ENCODE assay signal across 21 cellular contexts in genomic region chr3:38267689-38268477, GRCh38. TPM values are rescaled to one million over a fixed set of nuclear protein-coding genes. Genes with fewer than 3 reads are reported as not detected.
DNase-seq lines count a peak whose midpoint lies in the region; ATAC-seq, FAIRE-seq and TF ChIP-seq lines count a peak whose summit lies in the region.
"Had no signal": no experiment of that assay in that cellular context is flagged by ENCODE, and none has a peak within 500 bp of the region (broad histone marks: within the 10 kb centered on the region; RNA-seq: fewer than 3 reads in every experiment).

No MANE protein-coding gene starts in this region.

- peaks cover under 1% of the 10 kb centered on the region; the same call in 1 of the 2 replicates for H3K27me3 Mint-ChIP-seq in H9 (ENCODE audit: low read depth)
- H3K27me3 Mint-ChIP-seq in WTC11 (ENCODE audit: low read depth), result no peaks in the 10 kb centered on the region
- no peaks in the 10 kb centered on the region for H3K27me3 Mint-ChIP-seq in nephron (ENCODE audit: low read depth)
- H3K27me3 Mint-ChIP-seq: activated CD8-positive, alpha-beta T cell treated with anti-CD3 and anti-CD28 coated beads for 36 hours had no signal

- no peaks in the 10 kb centered on the region for H3K27me3 ChIP-seq in H9 (ENCODE audit: insufficient read depth, low read length)
- H3K27me3 ChIP-seq: body of pancreas, dorsolateral prefrontal cortex, right atrium auricular region, upper lobe of left lung had no signal

- no peaks in the 10 kb centered on the region for H3K79me1 ChIP-seq in H9 (ENCODE audit: insufficient read depth, low read depth, low read length, poor library complexity, severe bottlenecking)

- H2AFZ ChIP-seq in H9 (ENCODE audit: low read length), result no peak overlapping the region

- peak; percentile 28; the same call in 1 of the 3 replicates for TF ChIP-seq CTCF in H9 (conservative IDR thresholded peaks at IDR 0.05)
- no peak for TF ChIP-seq CTCF in WTC11 (IDR thresholded peaks at IDR 0.05)
- no peak for TF ChIP-seq CTCF in nephron (IDR thresholded peaks at IDR 0.05; ENCODE audit: unreplicated experiment in 3 of 3)

- no peak overlapping the region for H3K14ac ChIP-seq in H9 (ENCODE audit: insufficient read depth, low read length)

- H3K4me1 ChIP-seq in H9 (ENCODE audit: insufficient read depth, low read length), result no peaks in the 10 kb centered on the region; the same call in none of the 2 replicates
- H3K4me1 ChIP-seq: upper lobe of left lung had no signal

- DNase-seq in GM12891 (ENCODE audit: insufficient read length, low spot score) (no peak), H9 (peak; percentile 41), WTC11 (ENCODE audit: low spot score) (no peak), kidney tubule cell (ENCODE audit: low spot score) (no peak)
- no peak for DNase-seq in activated CD4-positive, CD25-positive, alpha-beta regulatory T cell (lab: John Stamatoyannopoulos, UW)
- DNase-seq: activated CD8-positive, alpha-beta T cell treated with anti-CD3 and anti-CD28 coated beads for 36 hours; body of pancreas; dorsolateral prefrontal cortex; hypothalamus; Karpas-422; NCI-H2029; nephron progenitor cell; stimulated activated CD4-positive, alpha-beta T cell treated with anti-CD3 and anti-CD28 coated beads, Interleukin-2, amount 100 ng/mL, for 24 hours; T-helper 9 cell; upper lobe of left lung had no signal

- H4K91ac ChIP-seq in H9 (ENCODE audit: insufficient read length, low read depth, low read length), result no peak overlapping the region

- no CpG with 5 or more reads among the region's 7 CpGs for WGBS in H9 (ENCODE audit: extremely low coverage, insufficient read length, low lambda C conversion rate)

- no peak overlapping the region for H2BK120ac ChIP-seq in H9 (ENCODE audit: low read depth, low read length, poor library complexity, severe bottlenecking)

- H4K5ac ChIP-seq in H9 (ENCODE audit: insufficient read length, low read depth, low read length), result no peak overlapping the region

- H4K8ac ChIP-seq in H9 (replicated peaks; ENCODE audit: insufficient read length, low read depth, low read length), result no peak overlapping the region

- H3K79me2 ChIP-seq in H9 (ENCODE audit: insufficient read depth, low read length), result no peaks in the 10 kb centered on the region

- H3K18ac ChIP-seq in H9 (ENCODE audit: insufficient read length, low read depth, low read length), result no peak overlapping the region

- no peak overlapping the region for H2BK20ac ChIP-seq in H9 (ENCODE audit: low read depth, low read length, poor library complexity, severe bottlenecking)

- H4K20me1 ChIP-seq in H9 (ENCODE audit: control insufficient read depth, insufficient read depth, insufficient read length), result peaks cover 3% of the 10 kb centered on the region

- H3K27ac Mint-ChIP-seq in H9 (peak overlapping the region in 1 of 3 experiments; percentile 85; a peak in 1 of 7 replicates), WTC11 (no peak overlapping the region), nephron (peak overlapping the region in 2 of 3 experiments; percentile 23 to 36)
- H3K27ac Mint-ChIP-seq: activated CD8-positive, alpha-beta T cell treated with anti-CD3 and anti-CD28 coated beads for 36 hours had no signal

- no peak overlapping the region for H3T11ph ChIP-seq in H9 (ENCODE audit: low read length)

- H2BK12ac ChIP-seq in H9 (ENCODE audit: insufficient read length, low read depth, low read length), result no peak overlapping the region

- no peak overlapping the region for H2BK15ac ChIP-seq in H9 (ENCODE audit: low read depth, low read length)

- H2AK5ac ChIP-seq in H9 (ENCODE audit: insufficient read length, low read length), result no peak overlapping the region

- no peak overlapping the region for H3K23ac ChIP-seq in H9 (ENCODE audit: insufficient read length, low read depth, low read length)

- peak; percentile 79 for ATAC-seq in WTC11
- ATAC-seq in HG03108 (IDR thresholded peaks at IDR 0.05; ENCODE audit: unreplicated experiment), result no peak
- ATAC-seq: activated CD8-positive, alpha-beta T cell treated with anti-CD3 and anti-CD28 coated beads for 36 hours; body of pancreas had no signal

- peak; percentile 13 for FAIRE-seq in GM12891 (lab: Jason Lieb, UNC)
- FAIRE-seq: G401.6 had no signal

- no peaks in the 10 kb centered on the region for H3K23me2 ChIP-seq in H9 (ENCODE audit: insufficient read length, low read depth, low read length, poor library complexity, severe bottlenecking)

- no peak for TF ChIP-seq POLR2A in GM12891 (IDR thresholded peaks at IDR 0.05; ENCODE audit: low read depth, low read length)

- no peak overlapping the region for H3K9ac ChIP-seq in H9 (ENCODE audit: extremely low read depth, insufficient read length, low read length)

- H3K9me3 ChIP-seq in H9 (ENCODE audit: control insufficient read depth, low read depth, low read length), result no peaks in the 10 kb centered on the region
- H3K9me3 ChIP-seq: body of pancreas, right atrium auricular region, upper lobe of left lung had no signal

- H3K4me2 ChIP-seq in H9 (ENCODE audit: insufficient read depth, insufficient read length, low read length), result no peak overlapping the region

- H3K27ac ChIP-seq in H9 (ENCODE audit: insufficient read length, low read depth, low read length), result no peak overlapping the region
- H3K27ac ChIP-seq: body of pancreas, dorsolateral prefrontal cortex, right atrium auricular region, upper lobe of left lung had no signal

- CTCF ChIA-PET in WTC11 (lab: Charles Lee), result no interaction called here

- H3K4me3 Mint-ChIP-seq in H9, result no peak overlapping the region; a peak in 1 of 5 replicates
- no peak overlapping the region for H3K4me3 Mint-ChIP-seq in WTC11
- H3K4me3 Mint-ChIP-seq in nephron, result no peak overlapping the region
- H3K4me3 Mint-ChIP-seq: activated CD8-positive, alpha-beta T cell treated with anti-CD3 and anti-CD28 coated beads for 36 hours; nephron progenitor cell had no signal

- H3K9me3 Mint-ChIP-seq in H9 (no peaks in the 10 kb centered on the region), WTC11 (no peaks in the 10 kb centered on the region; the same call in 1 of the 2 replicates), nephron (no peaks in the 10 kb centered on the region)
- H3K9me3 Mint-ChIP-seq: activated CD8-positive, alpha-beta T cell treated with anti-CD3 and anti-CD28 coated beads for 36 hours; nephron progenitor cell had no signal

- H3K36me3 Mint-ChIP-seq in H9 (ENCODE audit: insufficient read depth in 1 of 3, low read depth in 3 of 3), result no peaks in the 10 kb centered on the region
- H3K36me3 Mint-ChIP-seq in WTC11, result no peaks in the 10 kb centered on the region
- peaks cover 3% of the 10 kb centered on the region for H3K36me3 Mint-ChIP-seq in nephron (ENCODE audit: low read depth)

- POLR2A ChIA-PET in WTC11 (lab: Charles Lee), result no interaction called here

- H3K4ac ChIP-seq in H9 (ENCODE audit: low read depth, low read length), result no peak overlapping the region

- no peak overlapping the region for H2BK5ac ChIP-seq in H9 (ENCODE audit: insufficient read length, low read length)

- no peak overlapping the region for H3K56ac ChIP-seq in H9 (ENCODE audit: insufficient read length, low read depth, low read length)

- H3K4me1 Mint-ChIP-seq in H9, result peaks cover 20 to 27% of the 10 kb centered on the region in 2 experiments
- peaks cover 27% of the 10 kb centered on the region for H3K4me1 Mint-ChIP-seq in WTC11
- H3K4me1 Mint-ChIP-seq in nephron, result peaks cover 24% of the 10 kb centered on the region

TF ChIP-seq in GM12891, 5 proteins besides CTCF, POLR2A, EP300 and RAD21:
- TF ChIP-seq POLR2AphosphoS5 (IDR thresholded peaks at IDR 0.05; ENCODE audit: low read depth, low read length) (no peak), SPI1 (IDR thresholded peaks at IDR 0.05; ENCODE audit: low read depth, low read length) (no peak), POU2F2 (IDR thresholded peaks at IDR 0.05; ENCODE audit: low read depth, low read length) (no peak), PAX5 (IDR thresholded peaks at IDR 0.05; ENCODE audit: insufficient read depth, low read length, severe bottlenecking) (no peak), TAF1 (IDR thresholded peaks at IDR 0.05; ENCODE audit: low read depth, low read length) (no peak)

TF ChIP-seq in WTC11, 78 proteins besides CTCF, POLR2A, EP300 and RAD21 (continues in another document):
- TF ChIP-seq IRF2 (CRISPR knock-in tag; IDR thresholded peaks at IDR 0.05; ENCODE audit: borderline replicate concordance, low read depth), result no peak
- no peak for TF ChIP-seq CBFB (CRISPR knock-in tag; IDR thresholded peaks at IDR 0.05; ENCODE audit: low read depth)
- TF ChIP-seq MLX (CRISPR knock-in tag; IDR thresholded peaks at IDR 0.05), result no peak
- TF ChIP-seq ZNF263 (CRISPR knock-in tag; IDR thresholded peaks at IDR 0.05; ENCODE audit: low read depth), result no peak
- TF ChIP-seq FOXK1 (CRISPR knock-in tag; IDR thresholded peaks at IDR 0.05), result no peak
- no peak for TF ChIP-seq FOXP1 (CRISPR knock-in tag; IDR thresholded peaks at IDR 0.05; ENCODE audit: borderline replicate concordance)
- TF ChIP-seq ERG (CRISPR knock-in tag; IDR thresholded peaks at IDR 0.05), result no peak

RNA-seq across cellular contexts. Expression of gene SLC22A13, which starts 2.3 kb away (rescaled TPM):
- polyA plus RNA-seq in GM12891 (2012; ENCODE audit: low read depth, missing spikeins), result not detected
- 0.11 TPM in 1 of 2 replicates, not detected in the other for total RNA-seq in H9 (2021)
- total RNA-seq in WTC11 (2021), result 0.16 to 0.42 TPM (median 0.30 TPM) in 3 replicates
- total RNA-seq: right atrium auricular region had no signal

RNA-seq across cellular contexts. Expression of gene SLC22A14, which starts 14.2 kb away (rescaled TPM):
- not detected for polyA plus RNA-seq in GM12891 (2012; ENCODE audit: low read depth, missing spikeins)
- not detected in 2 replicates for total RNA-seq in H9 (2021)
- total RNA-seq in WTC11 (2021), result 0.09 TPM in 1 of 3 replicates, not detected in the others
- total RNA-seq: activated CD8-positive, alpha-beta T cell treated with anti-CD3 and anti-CD28 coated beads for 36 hours; body of pancreas; H4; right atrium auricular region had no signal
- polyA plus RNA-seq: liver had no signal
